26 cellular contexts compared by ENCODE assay signal in the genomic region with DNA sequence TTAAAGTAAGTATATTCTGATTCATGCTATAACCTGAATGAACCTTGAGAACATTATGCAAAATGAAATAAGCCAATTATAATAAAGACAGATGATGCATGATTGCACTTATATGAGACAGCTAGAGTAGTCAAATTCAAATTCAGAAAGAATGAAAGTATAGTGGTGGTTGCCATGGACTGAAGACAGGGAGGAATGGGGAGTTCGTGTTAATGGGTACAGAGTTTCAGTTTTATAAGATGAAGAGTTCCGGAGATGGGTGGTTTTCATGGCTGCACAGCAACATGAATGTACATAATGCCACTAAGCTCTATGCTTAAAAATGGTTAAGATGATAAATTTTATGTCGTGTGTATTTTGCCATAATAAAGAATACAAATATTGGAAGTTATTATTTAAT.
"Had no signal": no experiment of that assay in that cellular context is flagged by ENCODE, and none has a peak within 500 bp of the region (broad histone marks: within the 10 kb centered on the region; RNA-seq: fewer than 3 reads in every experiment).

No MANE protein-coding gene starts in this region.

- H3K4me2 ChIP-seq: hepatocyte had no signal

- H3K9me3 Mint-ChIP-seq: dendritic cell treated with granulocyte-macrophage colony-stimulating factor and Interleukin-4, amounts not matched to agents 40 ng/mL and 50 ng/mL, for 4 days; endodermal cell had no signal

- H3K79me2 ChIP-seq: hepatocyte had no signal

- H3K27ac Mint-ChIP-seq: dendritic cell treated with granulocyte-macrophage colony-stimulating factor and Interleukin-4, amounts not matched to agents 40 ng/mL and 50 ng/mL, for 4 days; effector memory CD8-positive, alpha-beta T cell; endodermal cell had no signal

- H3K4me3 Mint-ChIP-seq: dendritic cell treated with granulocyte-macrophage colony-stimulating factor and Interleukin-4, amounts not matched to agents 40 ng/mL and 50 ng/mL, for 4 days; effector memory CD8-positive, alpha-beta T cell; endodermal cell had no signal

- H3K4me1 ChIP-seq: colonic mucosa, esophagus squamous epithelium, foreskin keratinocyte, gastrocnemius medialis, gastroesophageal sphincter, heart left ventricle, heart right ventricle had no signal

- H3K4me1 Mint-ChIP-seq: endodermal cell had no signal

- ATAC-seq: effector memory CD8-positive, alpha-beta T cell; esophagus mucosa; foreskin keratinocyte; gastrocnemius medialis; gastroesophageal sphincter; heart left ventricle; heart right ventricle had no signal

- H3K27me3 ChIP-seq: colonic mucosa, dorsolateral prefrontal cortex, esophagus muscularis mucosa, esophagus squamous epithelium, foreskin keratinocyte, gastrocnemius medialis, gastroesophageal sphincter, heart left ventricle, heart right ventricle, hepatocyte had no signal

- H3K27me3 Mint-ChIP-seq: effector memory CD8-positive, alpha-beta T cell had no signal

- H2AFZ ChIP-seq: hepatocyte had no signal

- H3K9me3 ChIP-seq: colonic mucosa, esophagus muscularis mucosa, esophagus squamous epithelium, gastrocnemius medialis, gastroesophageal sphincter, heart left ventricle, heart right ventricle had no signal

- H3K27ac ChIP-seq: colonic mucosa, coronary artery, dorsolateral prefrontal cortex, epithelial cell of prostate, esophagus muscularis mucosa, esophagus squamous epithelium, foreskin keratinocyte, gastrocnemius medialis, gastroesophageal sphincter, heart left ventricle, heart right ventricle, hepatocyte had no signal

- DNase-seq: colonic mucosa; cortex of kidney; dermis blood vessel endothelial cell; dorsolateral prefrontal cortex; effector CD4-positive, alpha-beta T cell; effector CD8-positive, alpha-beta T cell; effector memory CD4-positive, alpha-beta T cell; effector memory CD8-positive, alpha-beta T cell; endodermal cell; erythroblast; esophagus squamous epithelium; foreskin fibroblast; foreskin keratinocyte; foreskin melanocyte; gastrocnemius medialis; glutamatergic neuron; head of caudate nucleus; heart left ventricle; heart right ventricle had no signal

- H3K36me3 ChIP-seq: colonic mucosa, esophagus muscularis mucosa, esophagus squamous epithelium, gastrocnemius medialis, gastroesophageal sphincter, heart left ventricle, heart right ventricle had no signal

- H3K4me3 ChIP-seq: colonic mucosa, coronary artery, dorsolateral prefrontal cortex, esophagus muscularis mucosa, esophagus squamous epithelium, gastrocnemius medialis, gastroesophageal sphincter, heart left ventricle, heart right ventricle, hepatocyte had no signal
